24 cellular contexts compared by ENCODE assay signal in the genomic region with DNA sequence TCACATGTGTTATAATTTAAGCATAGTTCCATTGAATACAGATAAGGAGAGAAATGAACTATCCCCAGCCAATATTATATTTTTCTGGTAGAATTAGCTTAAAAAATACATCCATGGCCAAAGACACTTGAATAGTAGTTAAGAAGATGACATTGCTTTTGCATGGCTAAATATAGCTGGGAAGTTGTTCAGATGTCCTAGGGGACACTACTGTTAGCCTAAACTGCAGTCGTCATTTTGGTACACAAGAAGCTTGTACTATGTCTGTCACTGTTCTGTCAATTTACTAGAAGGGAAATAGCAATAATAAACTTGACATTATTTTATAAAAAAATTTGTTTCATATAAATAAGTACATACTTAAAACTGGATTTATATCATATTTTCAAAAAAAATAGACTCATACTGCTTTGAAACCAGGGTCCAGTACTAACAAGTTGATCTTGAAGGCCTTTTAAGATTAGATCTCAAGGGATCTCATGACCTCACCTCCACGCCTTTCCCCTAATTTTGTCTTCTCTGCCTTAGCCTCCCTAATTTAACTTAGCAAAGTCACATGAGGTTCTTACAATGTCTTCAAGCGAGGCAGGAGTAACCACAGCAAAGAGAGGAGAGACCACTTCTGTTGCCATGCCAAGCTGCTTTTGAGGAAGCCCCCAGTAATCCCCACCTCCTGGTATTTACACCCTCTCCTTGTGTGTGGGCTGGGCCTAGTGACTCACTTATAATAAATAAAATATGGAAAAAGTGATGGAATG.
"Had no signal": no experiment of that assay in that cellular context is flagged by ENCODE, and none has a peak within 500 bp of the region (broad histone marks: within the 10 kb centered on the region; RNA-seq: fewer than 3 reads in every experiment).

No MANE protein-coding gene starts in this region.

- H3K27me3 ChIP-seq: pancreas, stomach, testis, thyroid gland, transverse colon, upper lobe of left lung, vagina had no signal

- H3K27ac ChIP-seq: lower lobe of right lung, pancreas, psoas muscle, skin epidermis, stomach, testis, thyroid gland, transverse colon, upper lobe of left lung, vagina had no signal

- H3K4me3 Mint-ChIP-seq: naive thymus-derived CD8-positive, alpha-beta T cell; nephron; neural crest cell; stimulated activated naive B cell treated with anti-CD40 and anti-IgM and Interleukin-4, amounts not matched to agents 10 μg/mL and 1 μg/mL and 100 μg/mL, for 72 hours had no signal

- H3K9me3 ChIP-seq: lower lobe of right lung, pancreas, psoas muscle, stomach, testis, thyroid gland, transverse colon, upper lobe of left lung, vagina had no signal

- H3K36me3 Mint-ChIP-seq: naive thymus-derived CD8-positive, alpha-beta T cell; stimulated activated naive B cell treated with anti-CD40 and anti-IgM and Interleukin-4, amounts not matched to agents 10 μg/mL and 1 μg/mL and 100 μg/mL, for 72 hours had no signal

- H3K27me3 Mint-ChIP-seq: stimulated activated naive B cell treated with anti-CD40 and anti-IgM and Interleukin-4, amounts not matched to agents 10 μg/mL and 1 μg/mL and 100 μg/mL, for 72 hours had no signal

- H3K4me3 ChIP-seq: lower lobe of right lung, pancreas, psoas muscle, skin epidermis, stomach, testis, thyroid gland, transverse colon, upper lobe of left lung, vagina had no signal

- H3K4me1 ChIP-seq: lower lobe of right lung, pancreas, psoas muscle, stomach, testis, thyroid gland, transverse colon, upper lobe of left lung, vagina had no signal

- ATAC-seq: lower lobe of right lung; naive thymus-derived CD8-positive, alpha-beta T cell; pancreas; psoas muscle; sciatic nerve; stimulated activated naive B cell treated with anti-CD40 and anti-IgM and Interleukin-4, amounts not matched to agents 10 μg/mL and 1 μg/mL and 100 μg/mL, for 72 hours; stimulated activated naive CD8-positive, alpha-beta T cell treated with anti-CD3 and anti-CD28 coated beads, Interleukin-15, Interleukin-2, amounts not matched to agents 100 U/mL and 50 U/mL, for 24 hours had no signal

- H3K9me3 Mint-ChIP-seq: naive thymus-derived CD8-positive, alpha-beta T cell; nephron; stimulated activated naive B cell treated with anti-CD40 and anti-IgM and Interleukin-4, amounts not matched to agents 10 μg/mL and 1 μg/mL and 100 μg/mL, for 72 hours had no signal

- H3K4me1 Mint-ChIP-seq: naive thymus-derived CD8-positive, alpha-beta T cell; stimulated activated naive B cell treated with anti-CD40 and anti-IgM and Interleukin-4, amounts not matched to agents 10 μg/mL and 1 μg/mL and 100 μg/mL, for 72 hours had no signal

- H3K36me3 ChIP-seq: lower lobe of right lung, pancreas, stomach, thyroid gland, transverse colon, upper lobe of left lung, vagina had no signal

- DNase-seq: hippocampal formation; lower lobe of right lung; mammary epithelial cell; mesenchymal stem cell; naive thymus-derived CD8-positive, alpha-beta T cell; nucleus accumbens; pancreas; psoas muscle; stimulated activated CD4-positive, alpha-beta T cell treated with anti-CD3 and anti-CD28 coated beads, Interleukin-12 subunit alpha, Interleukin-12 subunit beta, amount 100 ng/mL, for 4 hours; stimulated activated CD4-positive, alpha-beta T cell treated with anti-CD3 and anti-CD28 coated beads, Interleukin-15, amount 100 ng/mL, for 24 hours; stimulated activated CD4-positive, alpha-beta T cell treated with anti-CD3 and anti-CD28 coated beads, Interleukin-2, amount 100 ng/mL, for 24 hours; stimulated activated CD4-positive, alpha-beta T cell treated with anti-CD3 and anti-CD28 coated beads, Interleukin-4, amount 100 ng/mL, for 1 hour; stimulated activated naive B cell treated with anti-CD40 and anti-IgM and Interleukin-4, amounts not matched to agents 10 μg/mL and 1 μg/mL and 100 μg/mL, for 72 hours; stimulated activated naive CD8-positive, alpha-beta T cell treated with anti-CD3 and anti-CD28 coated beads, Interleukin-15, Interleukin-2, amounts not matched to agents 100 U/mL and 50 U/mL, for 24 hours; stomach; testis; thyroid gland; transverse colon; upper lobe of left lung had no signal
